Comparison of ENCODE assay signal across 8 cellular contexts in the genomic region with DNA sequence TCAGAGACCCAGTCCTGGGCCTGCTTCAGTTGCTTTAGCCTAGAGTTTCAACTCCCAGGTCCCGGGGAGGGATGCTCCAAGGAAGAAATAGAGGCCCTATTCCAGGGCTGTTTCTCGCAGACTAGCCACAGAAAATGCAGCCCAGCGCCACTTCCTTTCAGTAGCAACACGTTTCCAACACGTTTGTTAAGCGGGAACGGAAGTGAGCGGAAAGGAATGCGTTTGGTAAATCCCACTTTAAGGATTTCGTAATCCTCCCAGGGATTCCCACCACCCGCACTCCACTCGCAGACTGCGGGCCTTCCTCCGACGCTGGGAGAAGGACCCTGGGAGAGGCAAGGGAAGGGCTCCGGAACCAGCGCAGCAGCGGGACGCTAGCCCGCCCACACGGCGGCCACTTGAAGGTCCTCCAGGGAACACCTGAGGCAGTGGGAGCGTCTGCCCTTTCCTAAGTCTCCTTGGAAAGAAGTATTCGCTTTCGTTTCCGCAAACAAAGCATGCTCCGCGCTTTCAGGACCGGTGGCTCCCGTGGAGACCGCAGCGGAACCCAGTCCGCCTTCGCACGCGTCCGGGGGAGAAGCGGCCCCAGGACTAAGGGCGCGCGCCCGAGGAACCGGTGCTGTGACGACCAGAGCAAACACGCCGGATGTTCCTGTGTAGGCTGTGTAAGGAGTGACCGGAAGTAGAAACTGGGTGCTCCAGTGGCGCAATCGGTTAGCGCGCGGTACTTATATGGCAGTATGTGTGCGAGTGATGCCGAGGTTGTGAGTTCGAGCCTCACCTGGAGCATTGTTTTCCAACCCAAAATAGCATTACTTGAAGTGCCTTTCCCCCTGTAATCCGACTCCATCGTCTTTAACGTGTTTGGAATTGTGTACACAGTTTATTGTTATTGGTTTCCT.
DNase-seq lines count a peak whose midpoint lies in the region; ATAC-seq and TF ChIP-seq lines count a peak whose summit lies in the region.

No MANE protein-coding gene starts in this region.

- H3K4me3 Mint-ChIP-seq in activated T-helper 1 cell treated with anti-CD3 and anti-CD28 coated beads, Interleukin-12 subunit alpha, Interleukin-12 subunit beta, Interleukin-2, Interleukin-4 antibody, amounts not matched to agents 30 ng/mL and 10 ng/mL and 1 ng/mL, durations not matched to agents 14 hours and 24 hours and 36 hours: peak overlapping the region; percentile 73
- H3K4me3 Mint-ChIP-seq in stimulated activated naive B cell treated with anti-CD40 and anti-IgM and Interleukin-4, amounts not matched to agents 10 μg/mL and 1 μg/mL and 100 μg/mL, for 72 hours: peak overlapping the region; percentile 81 to 85

- peak; percentile 81 for DNase-seq in GM10248 (ENCODE audit: extremely low spot score)
- peak; percentile 57 for DNase-seq in NCI-H82 (lab: John Stamatoyannopoulos, UW)
- DNase-seq in activated T-helper 1 cell treated with anti-CD3 and anti-CD28 coated beads, Interleukin-12 subunit alpha, Interleukin-12 subunit beta, Interleukin-2, Interleukin-4 antibody, amounts not matched to agents 30 ng/mL and 10 ng/mL and 1 ng/mL, durations not matched to agents 14 hours and 24 hours and 36 hours (ENCODE audit: low spot score): peak; percentile 2
- peak; percentile 89 for DNase-seq in fibroblast of peridontal ligament (ENCODE audit: extremely low read depth)
- peak; percentile 6 for DNase-seq in myocyte (ENCODE audit: low read depth)
- peak; percentile 49 for DNase-seq in stimulated activated naive B cell treated with anti-CD40 and anti-IgM and Interleukin-4, amounts not matched to agents 10 μg/mL and 1 μg/mL and 100 μg/mL, for 72 hours

- intact Hi-C loops in activated T-helper 1 cell treated with anti-CD3 and anti-CD28 coated beads, Interleukin-12 subunit alpha, Interleukin-12 subunit beta, Interleukin-2, Interleukin-4 antibody, amounts not matched to agents 30 ng/mL and 10 ng/mL and 1 ng/mL, durations not matched to agents 14 hours and 24 hours and 36 hours (cut with micrococcal nuclease): no loop called here

- H3K36me3 Mint-ChIP-seq in activated T-helper 1 cell treated with anti-CD3 and anti-CD28 coated beads, Interleukin-12 subunit alpha, Interleukin-12 subunit beta, Interleukin-2, Interleukin-4 antibody, amounts not matched to agents 30 ng/mL and 10 ng/mL and 1 ng/mL, durations not matched to agents 14 hours and 24 hours and 36 hours (ENCODE audit: low read depth): no peaks in the 10 kb centered on the region
- peaks cover 0 to 5% of the 10 kb centered on the region in 2 donors for H3K36me3 Mint-ChIP-seq in stimulated activated naive B cell treated with anti-CD40 and anti-IgM and Interleukin-4, amounts not matched to agents 10 μg/mL and 1 μg/mL and 100 μg/mL, for 72 hours

- ATAC-seq in HG03103 (IDR thresholded peaks at IDR 0.05; ENCODE audit: low read depth, unreplicated experiment) (peak; percentile 56), GM19455 (IDR thresholded peaks at IDR 0.05; ENCODE audit: unreplicated experiment) (no peak)
- peak; percentile 75 to 94 for ATAC-seq in stimulated activated naive B cell treated with anti-CD40 and anti-IgM and Interleukin-4, amounts not matched to agents 10 μg/mL and 1 μg/mL and 100 μg/mL, for 72 hours (replicated peaks)

- no peak overlapping the region for H3K27ac Mint-ChIP-seq in activated T-helper 1 cell treated with anti-CD3 and anti-CD28 coated beads, Interleukin-12 subunit alpha, Interleukin-12 subunit beta, Interleukin-2, Interleukin-4 antibody, amounts not matched to agents 30 ng/mL and 10 ng/mL and 1 ng/mL, durations not matched to agents 14 hours and 24 hours and 36 hours
- H3K27ac Mint-ChIP-seq in stimulated activated naive B cell treated with anti-CD40 and anti-IgM and Interleukin-4, amounts not matched to agents 10 μg/mL and 1 μg/mL and 100 μg/mL, for 72 hours: peak overlapping the region; percentile 88

- POLR2A ChIA-PET in GM10248 (lab: Yijun Ruan, JAX): no interaction called here

- CTCF ChIA-PET in GM10248 (lab: Yijun Ruan, JAX): no interaction called here

- peaks cover 9% of the 10 kb centered on the region for H3K4me1 Mint-ChIP-seq in activated T-helper 1 cell treated with anti-CD3 and anti-CD28 coated beads, Interleukin-12 subunit alpha, Interleukin-12 subunit beta, Interleukin-2, Interleukin-4 antibody, amounts not matched to agents 30 ng/mL and 10 ng/mL and 1 ng/mL, durations not matched to agents 14 hours and 24 hours and 36 hours (ENCODE audit: low read depth)
- peaks cover 7 to 11% of the 10 kb centered on the region in 2 donors for H3K4me1 Mint-ChIP-seq in stimulated activated naive B cell treated with anti-CD40 and anti-IgM and Interleukin-4, amounts not matched to agents 10 μg/mL and 1 μg/mL and 100 μg/mL, for 72 hours

- peaks cover 29% of the 10 kb centered on the region for H3K9me3 Mint-ChIP-seq in activated T-helper 1 cell treated with anti-CD3 and anti-CD28 coated beads, Interleukin-12 subunit alpha, Interleukin-12 subunit beta, Interleukin-2, Interleukin-4 antibody, amounts not matched to agents 30 ng/mL and 10 ng/mL and 1 ng/mL, durations not matched to agents 14 hours and 24 hours and 36 hours
- peaks cover 14 to 15% of the 10 kb centered on the region in 2 donors for H3K9me3 Mint-ChIP-seq in stimulated activated naive B cell treated with anti-CD40 and anti-IgM and Interleukin-4, amounts not matched to agents 10 μg/mL and 1 μg/mL and 100 μg/mL, for 72 hours

- peaks cover 10% of the 10 kb centered on the region for H3K27me3 Mint-ChIP-seq in activated T-helper 1 cell treated with anti-CD3 and anti-CD28 coated beads, Interleukin-12 subunit alpha, Interleukin-12 subunit beta, Interleukin-2, Interleukin-4 antibody, amounts not matched to agents 30 ng/mL and 10 ng/mL and 1 ng/mL, durations not matched to agents 14 hours and 24 hours and 36 hours (ENCODE audit: insufficient read depth)
- H3K27me3 Mint-ChIP-seq in stimulated activated naive B cell treated with anti-CD40 and anti-IgM and Interleukin-4, amounts not matched to agents 10 μg/mL and 1 μg/mL and 100 μg/mL, for 72 hours: peaks cover 27 to 35% of the 10 kb centered on the region in 2 donors

- no peak for TF ChIP-seq CTCF in GM10248 (IDR thresholded peaks at IDR 0.05; ENCODE audit: control extremely low read depth, extremely low read depth, low read depth, missing control alignments)

Comparison
In these comparisons a context has a peak if more than half of its experiments do, and no peak if none do; other contexts are left out.
1. DNase-seq: peak in every context shown above with its lines; median percentile 89 in fibroblast of peridontal ligament; 81 in GM10248; 57 in NCI-H82; 49 in stimulated activated naive B cell treated with anti-CD40 and anti-IgM and Interleukin-4, amounts not matched to agents 10 μg/mL and 1 μg/mL and 100 μg/mL, for 72 hours; 6 in myocyte; 2 in activated T-helper 1 cell treated with anti-CD3 and anti-CD28 coated beads, Interleukin-12 subunit alpha, Interleukin-12 subunit beta, Interleukin-2, Interleukin-4 antibody, amounts not matched to agents 30 ng/mL and 10 ng/mL and 1 ng/mL, durations not matched to agents 14 hours and 24 hours and 36 hours.